ENCODE assay signal across 1 cellular context in the genomic region with DNA sequence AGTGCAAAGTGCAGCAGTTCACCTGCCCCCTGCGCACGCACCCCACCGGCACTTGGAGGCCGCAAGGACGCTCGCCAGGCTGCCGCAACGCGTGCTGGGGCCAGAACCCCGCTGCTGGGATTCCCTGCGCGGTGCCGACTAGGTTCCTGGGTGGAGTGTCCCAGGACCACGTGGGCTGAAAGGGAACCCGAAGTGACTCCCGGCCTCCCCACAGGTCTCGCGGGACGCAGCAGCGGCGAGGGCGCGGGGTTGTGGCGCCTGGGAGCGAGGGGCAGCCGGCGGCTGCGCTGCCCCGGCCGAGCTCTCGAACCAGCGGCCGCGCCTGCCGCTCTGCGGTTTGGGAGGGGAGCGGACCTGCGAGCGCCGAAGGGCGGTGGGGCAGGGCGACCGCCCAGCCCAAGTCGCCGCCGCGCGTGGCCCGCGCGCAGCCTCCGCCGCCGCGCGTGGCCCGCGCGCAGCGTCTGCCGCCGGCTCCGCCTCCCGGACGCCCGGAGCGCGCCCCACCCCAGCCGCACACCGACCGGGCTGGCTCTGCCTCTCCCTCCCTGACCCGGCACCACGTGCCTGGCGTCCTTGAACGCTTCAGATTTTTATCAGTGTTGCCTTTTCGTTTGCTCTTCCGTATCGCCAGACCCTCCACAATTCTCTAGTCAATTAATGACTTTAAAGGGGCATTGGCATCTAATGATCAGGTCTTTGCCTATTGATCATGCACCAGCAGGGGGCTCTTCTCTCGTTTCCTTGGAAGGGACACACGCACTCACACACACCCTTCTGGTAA.
TF ChIP-seq lines count a peak whose summit lies in the region.

FTCDNL1 (minus strand) TSS at position 475 of the 781 bp plus-strand sequence. CDS start 2,230 bp downstream, outside the sequence.

TF ChIP-seq in IMR-90, 13 proteins besides CTCF, POLR2A, EP300 and RAD21 (continued from another document):
- TF ChIP-seq RCOR1 (IDR thresholded peaks at IDR 0.05; ENCODE audit: insufficient replicate concordance, low read length): no peak
- no peak for TF ChIP-seq FOS (IDR thresholded peaks at IDR 0.05; ENCODE audit: low read depth, low read length)
- TF ChIP-seq SMC3 (IDR thresholded peaks at IDR 0.05; ENCODE audit: low read depth, low read length): 0 out of 2 replicates have a peak, but pooled peaks have one; percentile 4
- TF ChIP-seq MAFK (IDR thresholded peaks at IDR 0.05; ENCODE audit: low read depth, low read length): no peak
- TF ChIP-seq CHD1 (IDR thresholded peaks at IDR 0.05; ENCODE audit: low read depth, low read length): no peak
- TF ChIP-seq MXI1 (IDR thresholded peaks at IDR 0.05; ENCODE audit: borderline replicate concordance, low read depth, low read length): no peak
